14 cellular contexts compared by ENCODE assay signal in the genomic region with DNA sequence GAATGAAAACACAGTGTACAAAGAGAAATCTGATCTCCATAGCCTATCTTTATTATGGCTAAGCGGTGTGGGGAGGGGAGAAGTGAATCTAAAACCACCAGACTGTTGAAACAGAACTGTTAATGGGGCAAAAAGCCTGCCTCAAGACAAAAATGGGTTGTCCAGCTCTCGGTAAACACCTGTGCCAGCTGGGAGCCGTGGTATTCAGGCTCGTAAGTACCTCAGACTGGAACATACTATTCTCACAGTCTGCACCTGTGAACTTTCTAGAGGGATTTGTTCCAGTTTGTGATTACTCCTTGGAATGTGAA. TPM values are rescaled to one million over a fixed set of nuclear protein-coding genes. Genes with fewer than 3 reads are reported as not detected.
DNase-seq lines count a peak whose midpoint lies in the region; ATAC-seq and TF ChIP-seq lines count a peak whose summit lies in the region.
"Had no signal": no experiment of that assay in that cellular context is flagged by ENCODE, and none has a peak within 500 bp of the region (broad histone marks: within the 10 kb centered on the region; RNA-seq: fewer than 3 reads in every experiment).

No MANE protein-coding gene starts in this region.

- H3K9me3 Mint-ChIP-seq in mesothelial cell of epicardium (no peaks in the 10 kb centered on the region), GM23338 (no peaks in the 10 kb centered on the region)
- no peaks in the 10 kb centered on the region for H3K9me3 Mint-ChIP-seq in activated CD8-positive, alpha-beta memory T cell treated with anti-CD3 and anti-CD28 coated beads, Interleukin-2, amount 10 ng/mL, durations not matched to agents 7 days and 5 days (ENCODE audit: low read depth)
- H3K9me3 Mint-ChIP-seq: activated T-helper 2 cell treated with anti-CD3 and anti-CD28 coated beads, Interferon-gamma antibody, Interleukin-2, Interleukin-4, amounts not matched to agents 10 μg/mL and 5 μg/mL and 100 μg/mL, durations not matched to agents 14 hours and 24 hours and 36 hours had no signal

- CTCF ChIA-PET in activated CD8-positive, alpha-beta memory T cell treated with anti-CD3 and anti-CD28 coated beads, Interleukin-2, amount 10 ng/mL, durations not matched to agents 7 days and 5 days (lab: Charles Lee) = no interaction called here

- no peaks in the 10 kb centered on the region for H3F3A ChIP-seq in GM23338 (replicated peaks; ENCODE audit: low read depth)

- H3K79me2 ChIP-seq in GM23338 (replicated peaks; ENCODE audit: insufficient read depth) = no peaks in the 10 kb centered on the region

- H3K4me3 ChIP-seq in GM23338 = no peak overlapping the region
- H3K4me3 ChIP-seq: esophagus squamous epithelium had no signal

- H3K36me3 Mint-ChIP-seq in mesothelial cell of epicardium (no peaks in the 10 kb centered on the region), GM23338 (ENCODE audit: low read depth) (no peaks in the 10 kb centered on the region)
- no peaks in the 10 kb centered on the region for H3K36me3 Mint-ChIP-seq in activated CD8-positive, alpha-beta memory T cell treated with anti-CD3 and anti-CD28 coated beads, Interleukin-2, amount 10 ng/mL, durations not matched to agents 7 days and 5 days

- H3K27ac Mint-ChIP-seq in mesothelial cell of epicardium (peak overlapping the region; percentile 15), GM23338 (no peak overlapping the region)
- H3K27ac Mint-ChIP-seq in activated CD8-positive, alpha-beta memory T cell treated with anti-CD3 and anti-CD28 coated beads, Interleukin-2, amount 10 ng/mL, durations not matched to agents 7 days and 5 days = no peak overlapping the region
- H3K27ac Mint-ChIP-seq: activated T-helper 2 cell treated with anti-CD3 and anti-CD28 coated beads, Interferon-gamma antibody, Interleukin-2, Interleukin-4, amounts not matched to agents 10 μg/mL and 5 μg/mL and 100 μg/mL, durations not matched to agents 14 hours and 24 hours and 36 hours had no signal

- H3K4me1 ChIP-seq in GM23338 (ENCODE audit: insufficient read depth) = peaks cover 7% of the 10 kb centered on the region

- H2AFZ ChIP-seq in GM23338 = no peak overlapping the region

- no peak for TF ChIP-seq CTCF in C4-2B (conservative IDR thresholded peaks at IDR 0.05)
- no peak for TF ChIP-seq CTCF in mesothelial cell of epicardium (IDR thresholded peaks at IDR 0.05; ENCODE audit: unreplicated experiment)
- TF ChIP-seq CTCF in GM23338 (conservative IDR thresholded peaks at IDR 0.05; ENCODE audit: low read depth in 2 of 2) = no peak

- no peaks in the 10 kb centered on the region for H4K20me1 ChIP-seq in GM23338 (replicated peaks; ENCODE audit: insufficient read depth)

- no peaks in the 10 kb centered on the region for H3K27me3 ChIP-seq in GM23338 (ENCODE audit: insufficient read depth)
- H3K27me3 ChIP-seq: esophagus squamous epithelium had no signal

- no peaks in the 10 kb centered on the region for H3K36me3 ChIP-seq in GM23338 (ENCODE audit: insufficient read depth)
- H3K36me3 ChIP-seq: esophagus squamous epithelium had no signal

- H3K9me2 ChIP-seq in GM23338 (ENCODE audit: insufficient read depth) = no peaks in the 10 kb centered on the region
- H3K9me2 ChIP-seq: SK-N-SH had no signal

- H3K27ac ChIP-seq in C4-2B (peak overlapping the region; percentile 59), GM23338 (ENCODE audit: low read depth) (no peak overlapping the region)
- H3K27ac ChIP-seq: esophagus squamous epithelium had no signal

- H3K4me3 Mint-ChIP-seq in mesothelial cell of epicardium (no peak overlapping the region), GM23338 (no peak overlapping the region)
- H3K4me3 Mint-ChIP-seq in activated CD8-positive, alpha-beta memory T cell treated with anti-CD3 and anti-CD28 coated beads, Interleukin-2, amount 10 ng/mL, durations not matched to agents 7 days and 5 days = no peak overlapping the region

- DNase-seq in NCI-H187 (lab: John Stamatoyannopoulos, UW) (peak; percentile 59 to 81), SHP77 (lab: John Stamatoyannopoulos, UW) (peak; percentile 77 to 78), mesothelial cell of epicardium (ENCODE audit: low spot score in 2 of 2, unreplicated experiment in 2 of 2) (no peak), UCSD-AML1 (lab: John Stamatoyannopoulos, UW; ENCODE audit: unreplicated experiment) (no peak), GM23338 (ENCODE audit: low spot score) (no peak)
- no peak for DNase-seq in activated CD8-positive, alpha-beta memory T cell treated with anti-CD3 and anti-CD28 coated beads, Interleukin-2, amount 10 ng/mL, durations not matched to agents 7 days and 5 days
- DNase-seq: ACHN; activated CD4-positive, alpha-beta T cell treated with anti-CD3 and anti-CD28 coated beads for 48 hours; esophagus squamous epithelium; NCI-H2227 treated with DMSO at 0.1 percent for 48 hours; SK-N-SH had no signal

- no peak overlapping the region for H3K4me2 ChIP-seq in GM23338
- H3K4me2 ChIP-seq: SK-N-SH had no signal

- no peak for ATAC-seq in activated CD8-positive, alpha-beta memory T cell treated with anti-CD3 and anti-CD28 coated beads, Interleukin-2, amount 10 ng/mL, durations not matched to agents 7 days and 5 days
- ATAC-seq in GM18909 (IDR thresholded peaks at IDR 0.05; ENCODE audit: poor library complexity, unreplicated experiment) (no peak), GM23338 (no peak)

- H3K4me1 Mint-ChIP-seq in mesothelial cell of epicardium = peaks cover 15% of the 10 kb centered on the region
- H3K4me1 Mint-ChIP-seq in activated CD8-positive, alpha-beta memory T cell treated with anti-CD3 and anti-CD28 coated beads, Interleukin-2, amount 10 ng/mL, durations not matched to agents 7 days and 5 days = peaks cover 13% of the 10 kb centered on the region
- H3K4me1 Mint-ChIP-seq in GM23338 = peaks cover 20% of the 10 kb centered on the region

- H3K27me3 Mint-ChIP-seq in mesothelial cell of epicardium (ENCODE audit: low read depth) (peaks cover 4% of the 10 kb centered on the region), GM23338 (ENCODE audit: insufficient read depth, low read depth, poor library complexity) (peaks cover 4% of the 10 kb centered on the region)
- no peaks in the 10 kb centered on the region for H3K27me3 Mint-ChIP-seq in activated CD8-positive, alpha-beta memory T cell treated with anti-CD3 and anti-CD28 coated beads, Interleukin-2, amount 10 ng/mL, durations not matched to agents 7 days and 5 days

TF ChIP-seq in GM23338, 12 proteins besides CTCF, POLR2A, EP300 and RAD21 (continues in another document):
- TF ChIP-seq STAT1 (IDR thresholded peaks at IDR 0.05; ENCODE audit: unreplicated experiment) = no peak

RNA-seq across cellular contexts. Expression of a gene that starts 42.7 kb away (rescaled TPM):
- 215 to 221 TPM (median 219 TPM) in 3 replicates for total RNA-seq in mesothelial cell of epicardium
- total RNA-seq in activated CD8-positive, alpha-beta memory T cell treated with anti-CD3 and anti-CD28 coated beads, Interleukin-2, amount 10 ng/mL, durations not matched to agents 7 days and 5 days = 100 to 1,000 TPM; 169 to 206 TPM
- 174 and 202 TPM in 2 replicates for total RNA-seq in GM23338 (2014; rRNA removed; shearing (Covaris generic))
- polyA plus RNA-seq in GM23338 (2016; fragmentation: Nextera tagmentation; extraction: Ambion mirVana) = 114 and 117 TPM in 2 replicates

Comparison
In these comparisons a context has a peak if more than half of its experiments do, and no peak if none do; other contexts are left out.
1. DNase-seq: peak in NCI-H187 (2 of 2) and SHP77 (2 of 2); none in mesothelial cell of epicardium (0 of 2), UCSD-AML1 (single experiment), activated CD8-positive, alpha-beta memory T cell treated with anti-CD3 and anti-CD28 coated beads, Interleukin-2, amount 10 ng/mL, durations not matched to agents 7 days and 5 days (single experiment) and GM23338 (single experiment).